9 cellular contexts compared by ENCODE assay signal in genomic region chr5:172642046-172642409, GRCh38. TPM values are rescaled to one million over a fixed set of nuclear protein-coding genes. Genes with fewer than 3 reads are reported as not detected.
A peak's percentile ranks its signal among the peaks of the same experiment; 100 is the strongest.
DNase-seq lines count a peak whose midpoint lies in the region; ATAC-seq, FAIRE-seq and TF ChIP-seq lines count a peak whose summit lies in the region.
"Had no signal": no experiment of that assay in that cellular context is flagged by ENCODE, and none has a peak within 500 bp of the region (broad histone marks: within the 10 kb centered on the region; RNA-seq: fewer than 3 reads in every experiment).

No MANE protein-coding gene starts in this region.

- H3K4me3 ChIP-seq in heart right ventricle (peak overlapping the region; percentile 72 to 99 (median 90)), bronchial epithelial cell (ENCODE audit: low read depth, low read length) (peak overlapping the region; percentile 63), mucosa of stomach (ENCODE audit: low read length) (peak overlapping the region; percentile 47)

- H3K9me3 ChIP-seq in heart right ventricle (no peaks in the 10 kb centered on the region), mucosa of stomach (ENCODE audit: control insufficient read depth, low read length) (no peaks in the 10 kb centered on the region)

- intact Hi-C loops in heart right ventricle (cut with DNase I) (loop anchor here (2.0 to 10.0 kb wide), 15 partner anchors 35 to 165 kb away; no protein-coding TSS in a partner anchor), Right ventricle myocardium superior (cut with DNase I) (loop anchor here (5.0 to 10.0 kb wide), 2 partner anchors 57 to 165 kb away; no protein-coding TSS in a partner anchor)

- DNase-seq in heart right ventricle (no peak), Right ventricle myocardium superior (no peak), bronchial epithelial cell (ENCODE audit: low read depth) (no peak), urothelium cell line (ENCODE audit: low spot score) (peak; percentile 29), AG08395 (ENCODE audit: low spot score) (no peak)
- DNase-seq: effector CD8-positive, alpha-beta T cell had no signal

- H3K27me3 ChIP-seq in heart right ventricle = peaks cover 0 to 30% (median 0%) of the 10 kb centered on the region in 7 donors
- H3K27me3 ChIP-seq in bronchial epithelial cell (ENCODE audit: control insufficient read depth, insufficient read depth, low read length) = no peaks in the 10 kb centered on the region
- no peaks in the 10 kb centered on the region for H3K27me3 ChIP-seq in mucosa of stomach (ENCODE audit: control insufficient read depth, insufficient read depth, low read length)

- peak overlapping the region; percentile 62 for H3K9ac ChIP-seq in mucosa of stomach (ENCODE audit: low read length)

- FAIRE-seq in bronchial epithelial cell (lab: Jason Lieb, UNC) = no peak
- FAIRE-seq in urothelium cell line (lab: Jason Lieb, UNC) = no peak

- WGBS in heart right ventricle, 2 donors = 16 to 22% methylated on average over 14 of the region's 14 CpGs

- peaks cover 3 to 65% (median 41%) of the 10 kb centered on the region in 9 donors for H3K4me1 ChIP-seq in heart right ventricle
- H3K4me1 ChIP-seq in mucosa of stomach (ENCODE audit: control insufficient read depth, insufficient read depth, low read length) = peaks cover 16% of the 10 kb centered on the region

- peak overlapping the region; percentile 92 to 99 (median 98) for H3K27ac ChIP-seq in heart right ventricle

- TF ChIP-seq CTCF in heart right ventricle (IDR thresholded peaks at IDR 0.05) (no peak), bronchial epithelial cell (IDR thresholded peaks at IDR 0.05; ENCODE audit: insufficient read depth, low read length, severe bottlenecking) (no peak)

- no peak for ATAC-seq in heart right ventricle
- ATAC-seq in Right ventricle myocardium superior (ENCODE audit: poor library complexity) = no peak
- no peak for ATAC-seq in GM19035 (IDR thresholded peaks at IDR 0.05; ENCODE audit: unreplicated experiment)
- ATAC-seq in HG02610 (IDR thresholded peaks at IDR 0.05; ENCODE audit: unreplicated experiment) = no peak

- H3K36me3 ChIP-seq in heart right ventricle = peaks cover 0 to 35% (median 0%) of the 10 kb centered on the region in 9 donors
- no peaks in the 10 kb centered on the region for H3K36me3 ChIP-seq in bronchial epithelial cell (ENCODE audit: control insufficient read depth, insufficient read depth, low read length)
- no peaks in the 10 kb centered on the region for H3K36me3 ChIP-seq in mucosa of stomach (ENCODE audit: control insufficient read depth, insufficient read depth, low read length)

RNA-seq across cellular contexts. Expression of gene NEURL1B, which starts 1.0 kb away (rescaled TPM):
- 10 to 100 TPM; 14.4 to 45.8 (median 21.6) TPM for total RNA-seq in heart right ventricle
- polyA plus RNA-seq in heart right ventricle = 10 to 100 TPM; 16.7 to 29.1 TPM
- 28.8 TPM for total RNA-seq in Right ventricle myocardium superior
- total RNA-seq in bronchial epithelial cell = 4.7 and 6.4 TPM in 2 replicates
